Comparison of ENCODE assay signal across 9 cellular contexts in genomic region chr19:912181-913079, GRCh38. TPM values are rescaled to one million over a fixed set of nuclear protein-coding genes. Genes with fewer than 3 reads are reported as not detected.
DNase-seq lines count a peak whose midpoint lies in the region; ATAC-seq, FAIRE-seq and TF ChIP-seq lines count a peak whose summit lies in the region.
"Had no signal": no experiment of that assay in that cellular context is flagged by ENCODE, and none has a peak within 500 bp of the region (broad histone marks: within the 10 kb centered on the region; RNA-seq: fewer than 3 reads in every experiment).

No MANE protein-coding gene starts in this region.

- peaks cover 38% of the 10 kb centered on the region for H3F3A ChIP-seq in neural progenitor cell (ENCODE audit: low read depth)

- H3K56ac ChIP-seq in H1 (replicated peaks; ENCODE audit: insufficient read length, low read depth, low read length) = no peak overlapping the region

- no peaks in the 10 kb centered on the region for H3K4me1 Mint-ChIP-seq in neural progenitor cell

- H3K4me1 ChIP-seq in RWPE2 (ENCODE audit: insufficient read depth, poor library complexity, severe bottlenecking) (peaks cover 10% of the 10 kb centered on the region), H1 (replicated peaks in 1 of 4; ENCODE audit: control insufficient read depth in 3 of 4, insufficient read depth in 4 of 4, low read length in 3 of 4) (peaks cover 0 to 7% (median 3%) of the 10 kb centered on the region in 4 experiments; a peak in 3 of 7 replicates), neural progenitor cell (peaks cover 4% of the 10 kb centered on the region)

- H3K79me2 ChIP-seq in H1 (ENCODE audit: control insufficient read depth in 1 of 2, insufficient read depth in 2 of 2, low read length in 2 of 2) (peaks cover 0 to 26% of the 10 kb centered on the region in 2 experiments), neural progenitor cell (ENCODE audit: low read depth) (peaks cover 49% of the 10 kb centered on the region)

- no peak for TF ChIP-seq EP300 in H1 (IDR thresholded peaks at IDR 0.05; ENCODE audit: borderline replicate concordance in 1 of 2, low read depth in 2 of 2, low read length in 2 of 2)

- H2BK15ac ChIP-seq in H1 (ENCODE audit: low read length) = no peak overlapping the region

- no peak overlapping the region for H2BK12ac ChIP-seq in H1 (ENCODE audit: low read depth, low read length)

- peak overlapping the region; percentile 84 for H3K4me3 Mint-ChIP-seq in neural progenitor cell

- H3K18ac ChIP-seq in H1 (ENCODE audit: extremely low read depth, low read length) = no peak overlapping the region; the same call in 1 of the 2 replicates

- H2AK5ac ChIP-seq in H1 (ENCODE audit: low read depth, low read length) = no peak overlapping the region

- H3K23me2 ChIP-seq in H1 (ENCODE audit: low read depth, low read length) = peaks cover 7% of the 10 kb centered on the region; the same call in 1 of the 2 replicates

- H4K91ac ChIP-seq in H1 (replicated peaks; ENCODE audit: insufficient read length, low read length) = no peak overlapping the region

- WGBS in H1 (ENCODE audit: extremely low coverage in 1 of 2, insufficient coverage in 1 of 2, insufficient read length in 1 of 2, insufficient replicate concordance in 2 of 2, low coverage in 1 of 2, low lambda C conversion rate in 2 of 2, missing lambda C conversion rate in 1 of 2), 2 experiments = 0% methylated on average over 1 of the region's 69 CpGs; no CpG with 5 or more reads in 1 of the 2 experiments

- peaks cover 5% of the 10 kb centered on the region for H3K27me3 ChIP-seq in RWPE2 (ENCODE audit: insufficient read depth, poor library complexity, severe bottlenecking)
- peaks cover 2 to 6% (median 3%) of the 10 kb centered on the region in 4 experiments; a peak in 6 of 7 replicates for H3K27me3 ChIP-seq in H1 (replicated peaks in 1 of 4; ENCODE audit: control insufficient read depth in 3 of 4, extremely low read depth in 1 of 4, insufficient read depth in 3 of 4, low read length in 3 of 4)
- H3K27me3 ChIP-seq in neural progenitor cell = peaks cover 39% of the 10 kb centered on the region

- peak; percentile 16 for ATAC-seq in GM19397 (IDR thresholded peaks at IDR 0.05; ENCODE audit: unreplicated experiment)
- peak; percentile 13; the same call in 1 of the 3 replicates for ATAC-seq in RWPE2 (ENCODE audit: low read depth)

- peaks cover 9% of the 10 kb centered on the region for H3K27me3 Mint-ChIP-seq in neural progenitor cell (ENCODE audit: insufficient read depth, low read depth)

- H3K23ac ChIP-seq in H1 (ENCODE audit: insufficient read length) = no peak overlapping the region

- no peak overlapping the region for H3K27ac Mint-ChIP-seq in neural progenitor cell

- H3K9me3 ChIP-seq in RWPE2 (ENCODE audit: severe bottlenecking) (no peaks in the 10 kb centered on the region), H1 (ENCODE audit: insufficient read depth in 2 of 2, low read depth in 1 of 2, low read length in 1 of 2) (no peaks in the 10 kb centered on the region), neural progenitor cell (ENCODE audit: low read depth) (no peaks in the 10 kb centered on the region)

- H3K9me3 Mint-ChIP-seq in neural progenitor cell = no peaks in the 10 kb centered on the region

- peak overlapping the region; percentile 72 for H3K4me3 ChIP-seq in RWPE2 (ENCODE audit: severe bottlenecking)
- peak overlapping the region; percentile 68 to 95 (median 73) for H3K4me3 ChIP-seq in H1 (ENCODE audit: extremely low read depth in 1 of 4, insufficient read depth in 2 of 4, low read depth in 3 of 4, low read length in 4 of 4)
- peak overlapping the region; percentile 88 for H3K4me3 ChIP-seq in neural progenitor cell

- H3K79me1 ChIP-seq in H1 (ENCODE audit: low read depth, low read length) = peaks cover 7% of the 10 kb centered on the region

- FAIRE-seq in H1 (lab: Jason Lieb, UNC) (no peak), urothelium cell line (lab: Jason Lieb, UNC) (no peak)

- H3K36me3 ChIP-seq in RWPE2 (ENCODE audit: low read depth) (peaks cover 21% of the 10 kb centered on the region), H1 (ENCODE audit: control insufficient read depth in 2 of 4, insufficient read depth in 4 of 4, low read length in 3 of 4) (peaks cover 0 to 3% (median 0%) of the 10 kb centered on the region in 4 experiments; a peak in 1 of 8 replicates), neural progenitor cell (no peaks in the 10 kb centered on the region)

- no peak overlapping the region for H4K8ac ChIP-seq in H1 (ENCODE audit: extremely low read depth, insufficient read depth, low read length)

- H4K20me1 ChIP-seq in H1 (replicated peaks in 1 of 2; ENCODE audit: control insufficient read depth in 1 of 2, insufficient read depth in 2 of 2, low read length in 2 of 2) = peaks cover 11 to 13% of the 10 kb centered on the region in 2 experiments
- peaks cover 40% of the 10 kb centered on the region for H4K20me1 ChIP-seq in neural progenitor cell (ENCODE audit: low read depth)

- H3K4ac ChIP-seq in H1 (replicated peaks; ENCODE audit: insufficient read length, low read depth, low read length) = no peak overlapping the region

- no peak overlapping the region for H3K14ac ChIP-seq in H1 (ENCODE audit: insufficient read length)

- no peak overlapping the region for H2BK120ac ChIP-seq in H1 (replicated peaks; ENCODE audit: low read depth, low read length)

- DNase-seq in RWPE2 (ENCODE audit: low spot score) (peak; percentile 49), H1 (ENCODE audit: low read depth in 1 of 2, low spot score in 2 of 2) (no peak), neural progenitor cell (ENCODE audit: low spot score) (no peak), occipital lobe (lab: John Stamatoyannopoulos, UW) (no peak), COLO668 (lab: John Stamatoyannopoulos, UW; ENCODE audit: unreplicated experiment) (no peak), urothelium cell line (ENCODE audit: low spot score) (no peak), T1000 (lab: John Stamatoyannopoulos, UW) (no peak)

- TF ChIP-seq CTCF in RWPE2 (IDR thresholded peaks at IDR 0.05; ENCODE audit: poor library complexity, severe bottlenecking) = no peak
- no peak for TF ChIP-seq CTCF in H1 (IDR thresholded peaks at IDR 0.05; ENCODE audit: control extremely low read depth in 1 of 3, insufficient read depth in 1 of 3, low read depth in 1 of 3, low read length in 3 of 3)
- TF ChIP-seq CTCF in neural progenitor cell (IDR thresholded peaks at IDR 0.05) = no peak

- peak overlapping the region; percentile 69 for H3K27ac ChIP-seq in RWPE2 (ENCODE audit: poor library complexity, severe bottlenecking)
- H3K27ac ChIP-seq in H1 (ENCODE audit: low read depth, low read length) = no peak overlapping the region
- H3K27ac ChIP-seq in neural progenitor cell = no peak overlapping the region

- no peak overlapping the region for H2AFZ ChIP-seq in H1 (ENCODE audit: low read length)
- no peak overlapping the region for H2AFZ ChIP-seq in neural progenitor cell (replicated peaks)

- CTCF ChIA-PET in H1 (lab: Charles Lee; ENCODE audit: partially characterized antibody) = no interaction called here

- H3K4me2 ChIP-seq in H1 (ENCODE audit: insufficient read depth in 1 of 2, low read depth in 2 of 2, low read length in 2 of 2) (peak overlapping the region; percentile 49 to 71), neural progenitor cell (peak overlapping the region; percentile 96)

- H2BK20ac ChIP-seq in H1 (ENCODE audit: low read length) = no peak overlapping the region

- TF ChIP-seq POLR2A in H1 (IDR thresholded peaks at IDR 0.05; ENCODE audit: control extremely low read depth in 1 of 2, low read depth in 2 of 2, low read length in 2 of 2) = no peak

- H3K36me3 Mint-ChIP-seq in neural progenitor cell = no peaks in the 10 kb centered on the region

- H2BK5ac ChIP-seq in H1 (ENCODE audit: low read depth, low read length) = no peak overlapping the region

- no peak for TF ChIP-seq RAD21 in H1 (IDR thresholded peaks at IDR 0.05 in 1 of 2, conservative IDR thresholded peaks at IDR 0.05 in 1 of 2; ENCODE audit: low read depth in 2 of 2, low read length in 2 of 2)

- H3K9ac ChIP-seq in H1 (replicated peaks in 1 of 4; ENCODE audit: extremely low read depth in 1 of 4, low read depth in 3 of 4, low read length in 3 of 4) (no peak overlapping the region), neural progenitor cell (peak overlapping the region; percentile 73)

- POLR2A ChIA-PET in H1 (lab: Charles Lee; ENCODE audit: partially characterized antibody) = no interaction called here

- peak overlapping the region; percentile 72 for H4K5ac ChIP-seq in H1 (ENCODE audit: insufficient read length, low read depth, low read length)

RNA-seq across cellular contexts. Expression of gene R3HDM4, which starts 0.6 kb away (rescaled TPM):
- total RNA-seq in H1 (2021; fragmentation: NEBNext Ultra II Directional; extraction: Animal tissue kit (Norgen Biotek cat#: 25700)) = 76.1 and 76.8 TPM in 2 replicates
- 102 and 151 TPM in 2 replicates for polyA plus RNA-seq in H1 (2011; rRNA removed)
- 65.9 TPM for polyA plus RNA-seq in H1 (2011; cell fraction: cytosol; rRNA removed)
- 119 TPM for polyA plus RNA-seq in H1 (2011; cell fraction: nucleus; rRNA removed)
- 45.6 to 106 TPM (median 70.3 TPM) in 4 replicates for polyA plus RNA-seq in H1 (2012, experiment 1 of 2)
- polyA plus RNA-seq in H1 (2012, experiment 2 of 2) = 76.6 TPM
- polyA plus RNA-seq in H1 (2013, experiment 1 of 2) = 118 TPM
- 105 TPM for polyA plus RNA-seq in H1 (2013, experiment 2 of 2)
- 24.5 and 26.8 TPM in 2 replicates for polyA minus RNA-seq in H1 (2011; rRNA and poly(A)+ RNA removed)
- 31.3 TPM for polyA minus RNA-seq in H1 (2011; cell fraction: cytosol; rRNA and poly(A)+ RNA removed)
- polyA minus RNA-seq in H1 (2011; cell fraction: nucleus; rRNA and poly(A)+ RNA removed) = 24.6 TPM
- total RNA-seq in neural progenitor cell (ENCODE audit: low replicate concordance) (22.7 and 58.2 TPM in 2 replicates), occipital lobe (31.4 TPM)

RNA-seq across cellular contexts. Expression of gene KISS1R, which starts 4.7 kb away (rescaled TPM):
- total RNA-seq in H1 (2021; fragmentation: NEBNext Ultra II Directional; extraction: Animal tissue kit (Norgen Biotek cat#: 25700)) = 2.3 and 2.6 TPM in 2 replicates
- polyA plus RNA-seq in H1 (2011; rRNA removed) = 2.7 and 5.1 TPM in 2 replicates
- polyA plus RNA-seq in H1 (2011; cell fraction: cytosol; rRNA removed) = 3.4 TPM
- polyA plus RNA-seq in H1 (2011; cell fraction: nucleus; rRNA removed) = 10.4 TPM
- polyA plus RNA-seq in H1 (2012, experiment 1 of 2) = 1.2 to 2.3 TPM (median 1.8 TPM) in 4 replicates
- polyA plus RNA-seq in H1 (2012, experiment 2 of 2) = 1.5 TPM
- polyA plus RNA-seq in H1 (2013, experiment 1 of 2) = 3.0 TPM
- polyA plus RNA-seq in H1 (2013, experiment 2 of 2) = 2.4 TPM
- polyA minus RNA-seq in H1 (2011; rRNA and poly(A)+ RNA removed) = 0.32 and 0.68 TPM in 2 replicates
- polyA minus RNA-seq in H1 (2011; cell fraction: cytosol; rRNA and poly(A)+ RNA removed) = 0.88 TPM
- 0.80 TPM for polyA minus RNA-seq in H1 (2011; cell fraction: nucleus; rRNA and poly(A)+ RNA removed)
- total RNA-seq in neural progenitor cell (ENCODE audit: low replicate concordance) (0.77 TPM in 1 of 2 replicates, not detected in the other), occipital lobe (not detected)

RNA-seq across cellular contexts. Expression of gene ARID3A, which starts 13.4 kb away (rescaled TPM):
- 77.4 and 78.4 TPM in 2 replicates for total RNA-seq in H1 (2021; fragmentation: NEBNext Ultra II Directional; extraction: Animal tissue kit (Norgen Biotek cat#: 25700))
- 40.5 and 59.3 TPM in 2 replicates for polyA plus RNA-seq in H1 (2011; rRNA removed)
- 36.7 TPM for polyA plus RNA-seq in H1 (2011; cell fraction: cytosol; rRNA removed)
- polyA plus RNA-seq in H1 (2011; cell fraction: nucleus; rRNA removed) = 81.3 TPM
- 54.1 to 64.5 TPM (median 58.9 TPM) in 4 replicates for polyA plus RNA-seq in H1 (2012, experiment 1 of 2)
- polyA plus RNA-seq in H1 (2012, experiment 2 of 2) = 42.7 TPM
- polyA plus RNA-seq in H1 (2013, experiment 1 of 2) = 56.0 TPM
- polyA plus RNA-seq in H1 (2013, experiment 2 of 2) = 52.3 TPM
- polyA minus RNA-seq in H1 (2011; rRNA and poly(A)+ RNA removed) = 69.0 and 86.2 TPM in 2 replicates
- polyA minus RNA-seq in H1 (2011; cell fraction: cytosol; rRNA and poly(A)+ RNA removed) = 101 TPM
- polyA minus RNA-seq in H1 (2011; cell fraction: nucleus; rRNA and poly(A)+ RNA removed) = 66.4 TPM
- total RNA-seq in neural progenitor cell (ENCODE audit: low replicate concordance) (25.5 and 68.7 TPM in 2 replicates), occipital lobe (8.0 TPM)

RNA-seq across cellular contexts. Expression of gene RNU6-9, which starts 19.1 kb away (rescaled TPM):
- not detected in 2 replicates for total RNA-seq in H1 (2021; fragmentation: NEBNext Ultra II Directional; extraction: Animal tissue kit (Norgen Biotek cat#: 25700))
- not detected in 2 replicates for polyA plus RNA-seq in H1 (2011; rRNA removed)
- polyA plus RNA-seq in H1 (2011; cell fraction: cytosol; rRNA removed) = not detected
- not detected for polyA plus RNA-seq in H1 (2011; cell fraction: nucleus; rRNA removed)
- polyA plus RNA-seq in H1 (2012, experiment 1 of 2) = not detected in 4 replicates
- not detected for polyA plus RNA-seq in H1 (2012, experiment 2 of 2)
- not detected for polyA plus RNA-seq in H1 (2013, experiment 1 of 2)
- not detected for polyA plus RNA-seq in H1 (2013, experiment 2 of 2)
- polyA minus RNA-seq in H1 (2011; rRNA and poly(A)+ RNA removed) = under 0.01 TPM in 1 of 2 replicates, not detected in the other
- polyA minus RNA-seq in H1 (2011; cell fraction: cytosol; rRNA and poly(A)+ RNA removed) = not detected
- polyA minus RNA-seq in H1 (2011; cell fraction: nucleus; rRNA and poly(A)+ RNA removed) = not detected
- total RNA-seq in neural progenitor cell (ENCODE audit: low replicate concordance) (not detected in 2 replicates), occipital lobe (not detected)
- total RNA-seq: T-helper 2 cell treated with Interferon-gamma antibody and Interleukin-4, amounts not matched to agents 100 ng/mL and 5 ng/mL, for 36 hours had no signal

RNA-seq across cellular contexts. Expression of gene MED16, which starts 19.4 kb away (rescaled TPM):
- total RNA-seq in H1 (2021; fragmentation: NEBNext Ultra II Directional; extraction: Animal tissue kit (Norgen Biotek cat#: 25700)) = 51.0 and 55.9 TPM in 2 replicates
- 67.2 and 134 TPM in 2 replicates for polyA plus RNA-seq in H1 (2011; rRNA removed)
- polyA plus RNA-seq in H1 (2011; cell fraction: cytosol; rRNA removed) = 48.2 TPM
- polyA plus RNA-seq in H1 (2011; cell fraction: nucleus; rRNA removed) = 64.8 TPM
- 29.8 to 51.8 TPM (median 46.8 TPM) in 4 replicates for polyA plus RNA-seq in H1 (2012, experiment 1 of 2)
- polyA plus RNA-seq in H1 (2012, experiment 2 of 2) = 56.1 TPM
- 21.0 TPM for polyA plus RNA-seq in H1 (2013, experiment 1 of 2)
- polyA plus RNA-seq in H1 (2013, experiment 2 of 2) = 20.8 TPM
- 22.8 and 26.1 TPM in 2 replicates for polyA minus RNA-seq in H1 (2011; rRNA and poly(A)+ RNA removed)
- polyA minus RNA-seq in H1 (2011; cell fraction: cytosol; rRNA and poly(A)+ RNA removed) = 72.5 TPM
- polyA minus RNA-seq in H1 (2011; cell fraction: nucleus; rRNA and poly(A)+ RNA removed) = 38.6 TPM
- total RNA-seq in neural progenitor cell (ENCODE audit: low replicate concordance) (14.4 and 46.9 TPM in 2 replicates), occipital lobe (17.9 TPM)
